Comparison of ENCODE assay signal across 22 cellular contexts in the genomic region with DNA sequence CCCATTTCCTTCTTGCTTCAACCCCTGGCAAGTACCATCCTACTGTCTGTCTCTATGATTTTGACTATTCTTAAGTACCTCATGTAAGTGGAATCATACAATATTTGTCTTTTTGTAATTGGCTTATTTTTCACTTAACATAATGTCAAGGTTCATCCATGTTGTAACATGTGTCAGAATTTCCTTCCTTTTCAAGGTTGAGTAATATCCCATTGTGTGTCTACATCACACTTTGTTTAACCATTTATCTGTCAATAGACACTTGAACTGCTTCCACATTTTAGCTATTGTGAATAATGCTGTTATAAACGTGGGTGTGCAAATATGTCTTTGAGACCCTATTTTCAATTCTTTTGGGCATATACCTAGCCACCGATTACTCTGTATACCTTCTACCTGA. TPM values are rescaled to one million over a fixed set of nuclear protein-coding genes. Genes with fewer than 3 reads are reported as not detected.
"Had no signal": no experiment of that assay in that cellular context is flagged by ENCODE, and none has a peak within 500 bp of the region (broad histone marks: within the 10 kb centered on the region; RNA-seq: fewer than 3 reads in every experiment).

No MANE protein-coding gene starts in this region.

- H3K4me3 ChIP-seq: pancreas, prostate gland, spleen, tibial nerve had no signal

- H3K27me3 ChIP-seq: pancreas, spleen, tibial nerve had no signal

- H3K27ac Mint-ChIP-seq: activated CD4-positive, alpha-beta T cell treated with anti-CD3 and anti-CD28 coated beads for 36 hours; activated CD8-positive, alpha-beta memory T cell treated with anti-CD3 and anti-CD28 coated beads, Interleukin-2, amount 10 ng/mL, durations not matched to agents 7 days and 5 days; activated CD8-positive, alpha-beta T cell treated with anti-CD3 and anti-CD28 coated beads, Interleukin-2, amount 10 ng/mL, durations not matched to agents 7 days and 5 days; activated naive CD4-positive, alpha-beta T cell treated with anti-CD3 and anti-CD28 coated beads, Interleukin-2, amount 50 U/mL, for 24 hours; activated naive CD8-positive, alpha-beta T cell treated with anti-CD3 and anti-CD28 coated beads, Interleukin-2, amount 50 U/mL, for 24 hours; activated T-helper 2 cell treated with anti-CD3 and anti-CD28 coated beads, Interferon-gamma antibody, Interleukin-2, Interleukin-4, amounts not matched to agents 10 μg/mL and 5 μg/mL and 100 μg/mL, durations not matched to agents 14 hours and 24 hours and 36 hours; mesothelial cell of epicardium had no signal

- ATAC-seq: activated CD4-positive, alpha-beta T cell treated with anti-CD3 and anti-CD28 coated beads for 36 hours; activated CD8-positive, alpha-beta memory T cell treated with anti-CD3 and anti-CD28 coated beads, Interleukin-2, amount 10 ng/mL, durations not matched to agents 7 days and 5 days; activated CD8-positive, alpha-beta T cell treated with anti-CD3 and anti-CD28 coated beads, Interleukin-2, amount 10 ng/mL, durations not matched to agents 7 days and 5 days; activated naive CD8-positive, alpha-beta T cell treated with anti-CD3 and anti-CD28 coated beads, Interleukin-2, amount 50 U/mL, for 24 hours; left cardiac atrium; left ventricle myocardium superior; pancreas had no signal

- H3K9me3 ChIP-seq: pancreas, prostate gland, spleen, tibial nerve had no signal

- H3K9me3 Mint-ChIP-seq: activated naive CD4-positive, alpha-beta T cell treated with anti-CD3 and anti-CD28 coated beads, Interleukin-2, amount 50 U/mL, for 24 hours; activated T-helper 2 cell treated with anti-CD3 and anti-CD28 coated beads, Interferon-gamma antibody, Interleukin-2, Interleukin-4, amounts not matched to agents 10 μg/mL and 5 μg/mL and 100 μg/mL, durations not matched to agents 14 hours and 24 hours and 36 hours had no signal

- H3K36me3 ChIP-seq: pancreas, prostate gland, spleen, tibial nerve had no signal

- H3K27ac ChIP-seq: pancreas, prostate gland, tibial nerve had no signal

- H3K4me3 Mint-ChIP-seq: activated CD4-positive, alpha-beta T cell treated with anti-CD3 and anti-CD28 coated beads for 36 hours; activated CD8-positive, alpha-beta memory T cell treated with anti-CD3 and anti-CD28 coated beads, Interleukin-2, amount 10 ng/mL, durations not matched to agents 7 days and 5 days; activated CD8-positive, alpha-beta T cell treated with anti-CD3 and anti-CD28 coated beads, Interleukin-2, amount 10 ng/mL, durations not matched to agents 7 days and 5 days; activated naive CD4-positive, alpha-beta T cell treated with anti-CD3 and anti-CD28 coated beads, Interleukin-2, amount 50 U/mL, for 24 hours; activated naive CD8-positive, alpha-beta T cell treated with anti-CD3 and anti-CD28 coated beads, Interleukin-2, amount 50 U/mL, for 24 hours; mesothelial cell of epicardium; naive B cell had no signal

- H3K36me3 Mint-ChIP-seq: activated CD8-positive, alpha-beta memory T cell treated with anti-CD3 and anti-CD28 coated beads, Interleukin-2, amount 10 ng/mL, durations not matched to agents 7 days and 5 days; activated naive CD4-positive, alpha-beta T cell treated with anti-CD3 and anti-CD28 coated beads, Interleukin-2, amount 50 U/mL, for 24 hours had no signal

- H3K4me1 Mint-ChIP-seq: activated CD4-positive, alpha-beta T cell treated with anti-CD3 and anti-CD28 coated beads for 36 hours; activated CD8-positive, alpha-beta memory T cell treated with anti-CD3 and anti-CD28 coated beads, Interleukin-2, amount 10 ng/mL, durations not matched to agents 7 days and 5 days; activated naive CD4-positive, alpha-beta T cell treated with anti-CD3 and anti-CD28 coated beads, Interleukin-2, amount 50 U/mL, for 24 hours had no signal

- DNase-seq: activated CD4-positive, alpha-beta T cell treated with anti-CD3 and anti-CD28 coated beads for 36 hours; activated CD4-positive, CD25-positive, alpha-beta regulatory T cell; activated CD8-positive, alpha-beta memory T cell treated with anti-CD3 and anti-CD28 coated beads, Interleukin-2, amount 10 ng/mL, durations not matched to agents 7 days and 5 days; activated CD8-positive, alpha-beta T cell treated with anti-CD3 and anti-CD28 coated beads, Interleukin-2, amount 10 ng/mL, durations not matched to agents 7 days and 5 days; activated naive CD8-positive, alpha-beta T cell treated with anti-CD3 and anti-CD28 coated beads, Interleukin-2, amount 50 U/mL, for 24 hours; activated T-cell treated with anti-CD3 and anti-CD28 coated beads, Interleukin-2, amount 50 U/mL, for 48 hours; effector CD8-positive, alpha-beta T cell; foreskin fibroblast; head of caudate nucleus; hippocampal formation; left cardiac atrium; left ventricle myocardium superior; naive B cell; nucleus accumbens; pancreas; spleen; stimulated activated naive CD4-positive, alpha-beta T cell treated with Interleukin-2 at 50 U/mL for 16 hours had no signal

- H3K27me3 Mint-ChIP-seq: activated CD4-positive, alpha-beta T cell treated with anti-CD3 and anti-CD28 coated beads for 36 hours; activated CD8-positive, alpha-beta memory T cell treated with anti-CD3 and anti-CD28 coated beads, Interleukin-2, amount 10 ng/mL, durations not matched to agents 7 days and 5 days; activated naive CD4-positive, alpha-beta T cell treated with anti-CD3 and anti-CD28 coated beads, Interleukin-2, amount 50 U/mL, for 24 hours; naive B cell had no signal

- H3K4me1 ChIP-seq: pancreas, prostate gland, tibial nerve had no signal

RNA-seq across cellular contexts. Expression of gene CDK14, which starts 14.0 kb away (rescaled TPM):
- total RNA-seq: activated CD8-positive, alpha-beta T cell treated with anti-CD3 and anti-CD28 coated beads, Interleukin-2, amount 10 ng/mL, durations not matched to agents 7 days and 5 days had no signal
